Comparison of ENCODE assay signal across 8 cellular contexts in genomic region chr4:132526652-132527051, GRCh38.
"Had no signal": no experiment of that assay in that cellular context is flagged by ENCODE, and none has a peak within 500 bp of the region (broad histone marks: within the 10 kb centered on the region; RNA-seq: fewer than 3 reads in every experiment).

No MANE protein-coding gene starts in this region.

- H3K36me3 ChIP-seq: HAP-1 had no signal

- H3K27ac Mint-ChIP-seq: HFFc6 had no signal

- H3K9me3 ChIP-seq: HAP-1 had no signal

- H3K9ac ChIP-seq: GM23248 had no signal

- H3K4me1 ChIP-seq: HAP-1 had no signal

- H3K27ac ChIP-seq: GM23248 had no signal

- H3K4me3 ChIP-seq: GM23248, HAP-1, K562 had no signal

- DNase-seq: GM23248, GOT3, HFFc6, IMR-90, KG1 had no signal

- H3K9me3 Mint-ChIP-seq: HFFc6 had no signal

- H2AFZ ChIP-seq: GM23248 had no signal

- H3K4me3 Mint-ChIP-seq: HFFc6 had no signal

- ATAC-seq: HCT116, K562 had no signal
